Comparison of ENCODE assay signal across 13 cellular contexts in genomic region chr17:48134912-48135480, GRCh38. TPM values are rescaled to one million over a fixed set of nuclear protein-coding genes. Genes with fewer than 3 reads are reported as not detected.
DNase-seq lines count a peak whose midpoint lies in the region; ATAC-seq, FAIRE-seq and TF ChIP-seq lines count a peak whose summit lies in the region.
"Had no signal": no experiment of that assay in that cellular context is flagged by ENCODE, and none has a peak within 500 bp of the region (broad histone marks: within the 10 kb centered on the region; RNA-seq: fewer than 3 reads in every experiment).

No MANE protein-coding gene starts in this region.

- H3K9me3 Mint-ChIP-seq in T-cell: no peaks in the 10 kb centered on the region
- H3K9me3 Mint-ChIP-seq: activated naive CD4-positive, alpha-beta T cell treated with anti-CD3 and anti-CD28 coated beads, Interleukin-2, amount 50 U/mL, for 24 hours; nephron; stimulated activated naive CD8-positive, alpha-beta T cell treated with anti-CD3 and anti-CD28 coated beads, Interleukin-15, Interleukin-2, amounts not matched to agents 100 ng/mL and 50 ng/mL, for 24 hours had no signal

- intact Hi-C loops in head of caudate nucleus (cut with DNase I): no loop called here

- FAIRE-seq in D721Med (lab: Jason Lieb, UNC) (no peak), H54 (lab: Jason Lieb, UNC) (peak; percentile 23)

- ATAC-seq in T-cell (replicated peaks in 1 of 4) (no peak), HG02973 (IDR thresholded peaks at IDR 0.05; ENCODE audit: unreplicated experiment) (no peak), HG03342 (IDR thresholded peaks at IDR 0.05; ENCODE audit: unreplicated experiment) (no peak), HG03469 (IDR thresholded peaks at IDR 0.05; ENCODE audit: unreplicated experiment) (no peak)

- POLR2A ChIA-PET in T-cell (lab: Charles Lee): no interaction called here

- peak; percentile 32 for TF ChIP-seq CTCF in D721Med (IDR thresholded peaks at IDR 0.05; ENCODE audit: insufficient read depth, missing control alignments)

- peak overlapping the region; percentile 27 to 62 for H3K27ac Mint-ChIP-seq in T-cell
- H3K27ac Mint-ChIP-seq: nephron; stimulated activated naive CD8-positive, alpha-beta T cell treated with anti-CD3 and anti-CD28 coated beads, Interleukin-15, Interleukin-2, amounts not matched to agents 100 ng/mL and 50 ng/mL, for 24 hours had no signal

- H3K27me3 Mint-ChIP-seq in T-cell: no peaks in the 10 kb centered on the region
- H3K27me3 Mint-ChIP-seq: activated naive CD4-positive, alpha-beta T cell treated with anti-CD3 and anti-CD28 coated beads, Interleukin-2, amount 50 U/mL, for 24 hours; stimulated activated naive CD8-positive, alpha-beta T cell treated with anti-CD3 and anti-CD28 coated beads, Interleukin-15, Interleukin-2, amounts not matched to agents 100 ng/mL and 50 ng/mL, for 24 hours had no signal

- H3K36me3 Mint-ChIP-seq in T-cell: peaks cover 22% of the 10 kb centered on the region

- DNase-seq in D721Med (ENCODE audit: insufficient read length, low spot score) (no peak), H54 (ENCODE audit: insufficient read length, low spot score) (no peak), T-cell (no peak), iPS-NIHi11 (ENCODE audit: low spot score) (peak; percentile 59), head of caudate nucleus (no peak)
- DNase-seq: NCI-H2081 treated with DMSO at 0.1 percent for 48 hours; stimulated activated CD4-positive, alpha-beta T cell treated with anti-CD3 and anti-CD28 coated beads, Interleukin-15, amount 100 ng/mL, for 24 hours had no signal

- no peak for TF ChIP-seq POLR2A in H54 (IDR thresholded peaks at IDR 0.05; ENCODE audit: low read depth, low read length)

- H3K4me3 Mint-ChIP-seq in T-cell: no peak overlapping the region
- H3K4me3 Mint-ChIP-seq: activated naive CD4-positive, alpha-beta T cell treated with anti-CD3 and anti-CD28 coated beads, Interleukin-2, amount 50 U/mL, for 24 hours; nephron; stimulated activated naive CD8-positive, alpha-beta T cell treated with anti-CD3 and anti-CD28 coated beads, Interleukin-15, Interleukin-2, amounts not matched to agents 100 ng/mL and 50 ng/mL, for 24 hours had no signal

- H3K4me1 Mint-ChIP-seq in T-cell: peaks cover 0 to 6% (median 0%) of the 10 kb centered on the region in 3 donors

- CTCF ChIA-PET in T-cell (lab: Charles Lee): interaction anchor here in 1 of 2 donors (0.5 kb wide), 1 partner anchor 110 kb away, joined by 3 read pairs; no protein-coding TSS in a partner anchor

RNA-seq across cellular contexts. Expression of gene SNX11, which starts 27.4 kb away (rescaled TPM):
- 10 to 100 TPM; 10.6 to 20.4 (median 19.5) TPM for total RNA-seq in T-cell

RNA-seq across cellular contexts. Expression of gene CBX1, which starts 33.7 kb away (rescaled TPM):
- total RNA-seq in T-cell: 10 to 100 TPM; 19.6 to 32.4 (median 30.7) TPM
